Comparison of ENCODE assay signal across 26 cellular contexts in the genomic region with DNA sequence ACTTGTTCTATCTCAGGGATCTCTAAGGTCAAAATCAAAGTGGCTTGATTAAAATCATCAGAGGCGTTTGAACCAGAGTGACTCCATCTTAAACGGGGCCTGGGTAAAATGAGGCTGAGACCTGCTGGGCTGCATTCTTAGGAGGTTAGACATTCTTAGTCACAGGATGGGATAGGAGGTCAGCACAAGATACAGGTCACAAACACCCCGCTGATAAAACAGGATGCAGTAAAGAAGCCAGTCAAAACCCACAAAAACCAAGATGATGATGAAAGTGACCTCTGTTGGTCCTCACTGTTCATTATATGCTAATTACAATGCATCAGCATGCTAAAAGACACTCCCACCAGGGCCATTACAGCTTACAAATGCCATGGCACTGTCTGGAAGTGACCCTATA.
DNase-seq lines count a peak whose midpoint lies in the region; ATAC-seq and TF ChIP-seq lines count a peak whose summit lies in the region.
"Had no signal": no experiment of that assay in that cellular context is flagged by ENCODE, and none has a peak within 500 bp of the region (broad histone marks: within the 10 kb centered on the region; RNA-seq: fewer than 3 reads in every experiment).

No MANE protein-coding gene starts in this region.

- H3K9me3 Mint-ChIP-seq in natural killer cell treated with Interleukin-12 subunit alpha and Interleukin-12 subunit beta and Interleukin-15 and Interleukin-18, amount 100 ng/mL, for 72 hours, result no peaks in the 10 kb centered on the region
- H3K9me3 Mint-ChIP-seq in naive thymus-derived CD4-positive, alpha-beta T cell, result no peaks in the 10 kb centered on the region
- H3K9me3 Mint-ChIP-seq: activated CD4-positive, alpha-beta T cell treated with anti-CD3 and anti-CD28 coated beads, Interleukin-2, amount 10 ng/mL, durations not matched to agents 7 days and 5 days; mesothelial cell of epicardium; naive thymus-derived CD8-positive, alpha-beta T cell had no signal

- peak overlapping the region in 1 of 2 donors; percentile 1 for H3K27ac Mint-ChIP-seq in natural killer cell treated with Interleukin-12 subunit alpha and Interleukin-12 subunit beta and Interleukin-15 and Interleukin-18, amount 100 ng/mL, for 72 hours
- H3K27ac Mint-ChIP-seq in naive thymus-derived CD4-positive, alpha-beta T cell, result no peak overlapping the region
- H3K27ac Mint-ChIP-seq: activated CD4-positive, alpha-beta T cell treated with anti-CD3 and anti-CD28 coated beads, Interleukin-2, amount 10 ng/mL, durations not matched to agents 7 days and 5 days; activated naive CD8-positive, alpha-beta T cell; CD4-positive, CD25-positive, alpha-beta regulatory T cell; IgD-negative memory B cell; mesothelial cell of epicardium; naive thymus-derived CD8-positive, alpha-beta T cell had no signal

- no peaks in the 10 kb centered on the region for H3K9me3 ChIP-seq in PC-3 (ENCODE audit: low read length)
- no peaks in the 10 kb centered on the region for H3K9me3 ChIP-seq in naive thymus-derived CD4-positive, alpha-beta T cell (ENCODE audit: control insufficient read depth in 2 of 3, low read length in 3 of 3)
- H3K9me3 ChIP-seq: left lung, SJSA1, thoracic aorta had no signal

- no peaks in the 10 kb centered on the region for H3K79me2 ChIP-seq in PC-3 (ENCODE audit: low read length)

- ATAC-seq in PC-3, result no peak
- peak; percentile 59 to 64 for ATAC-seq in natural killer cell treated with Interleukin-12 subunit alpha and Interleukin-12 subunit beta and Interleukin-15 and Interleukin-18, amount 100 ng/mL, for 72 hours
- ATAC-seq in naive thymus-derived CD4-positive, alpha-beta T cell, result no peak
- ATAC-seq in HG03175 (IDR thresholded peaks at IDR 0.05; ENCODE audit: unreplicated experiment), result no peak
- ATAC-seq: left lung; naive thymus-derived CD8-positive, alpha-beta T cell; Panc1 had no signal

- CTCF ChIA-PET in PC-3 (lab: Charles Lee), result no interaction called here
- CTCF ChIA-PET in naive thymus-derived CD4-positive, alpha-beta T cell (lab: Charles Lee), result no interaction called here

- H2AFZ ChIP-seq in PC-3 (ENCODE audit: low read length), result no peak overlapping the region

- H3F3A ChIP-seq in PC-3 (ENCODE audit: low read length, unreplicated experiment), result no peaks in the 10 kb centered on the region

- no peak overlapping the region for H3K9ac ChIP-seq in PC-3 (ENCODE audit: low read length)

- intact Hi-C loops in PC-3 (cut with micrococcal nuclease), result no loop called here
- intact Hi-C loops in naive thymus-derived CD4-positive, alpha-beta T cell (cut with micrococcal nuclease), result no loop called here

- H3K27ac ChIP-seq in PC-3 (ENCODE audit: low read length), result no peak overlapping the region
- no peak overlapping the region for H3K27ac ChIP-seq in naive thymus-derived CD4-positive, alpha-beta T cell (ENCODE audit: low read depth, low read length)
- H3K27ac ChIP-seq: dorsolateral prefrontal cortex, left lung, SJSA1, thoracic aorta had no signal

- no peak for TF ChIP-seq CTCF in PC-3 (conservative IDR thresholded peaks at IDR 0.05; ENCODE audit: low read depth, low read length)
- TF ChIP-seq CTCF in astrocyte of the spinal cord (IDR thresholded peaks at IDR 0.05; ENCODE audit: low read depth, low read length), result no peak
- no peak for TF ChIP-seq CTCF in foreskin fibroblast (IDR thresholded peaks at IDR 0.05; ENCODE audit: low read depth, low read length)

- no peaks in the 10 kb centered on the region for H3K36me3 Mint-ChIP-seq in natural killer cell treated with Interleukin-12 subunit alpha and Interleukin-12 subunit beta and Interleukin-15 and Interleukin-18, amount 100 ng/mL, for 72 hours
- no peaks in the 10 kb centered on the region for H3K36me3 Mint-ChIP-seq in naive thymus-derived CD4-positive, alpha-beta T cell
- H3K36me3 Mint-ChIP-seq: activated naive CD8-positive, alpha-beta T cell; CD4-positive, CD25-positive, alpha-beta regulatory T cell; IgD-negative memory B cell; mesothelial cell of epicardium; naive thymus-derived CD8-positive, alpha-beta T cell had no signal

- POLR2A ChIA-PET in PC-3 (lab: Charles Lee; ENCODE audit: unreplicated experiment), result no interaction called here
- POLR2A ChIA-PET in naive thymus-derived CD4-positive, alpha-beta T cell (lab: Charles Lee), result no interaction called here

- in situ Hi-C loops in astrocyte of the spinal cord (cut with HindIII; ENCODE audit: low sequenced_read_pairs), result no loop called here

- peaks cover 19 to 31% of the 10 kb centered on the region in 2 donors for H3K27me3 Mint-ChIP-seq in natural killer cell treated with Interleukin-12 subunit alpha and Interleukin-12 subunit beta and Interleukin-15 and Interleukin-18, amount 100 ng/mL, for 72 hours
- peaks cover 2 to 47% (median 11%) of the 10 kb centered on the region in 5 donors for H3K27me3 Mint-ChIP-seq in naive thymus-derived CD4-positive, alpha-beta T cell
- H3K27me3 Mint-ChIP-seq: CD4-positive, CD25-positive, alpha-beta regulatory T cell had no signal

- no peaks in the 10 kb centered on the region for H3K9me2 ChIP-seq in PC-3 (replicated peaks; ENCODE audit: low read length)

- peaks cover 34% of the 10 kb centered on the region for H3K27me3 ChIP-seq in PC-3 (ENCODE audit: low read length)
- no peaks in the 10 kb centered on the region for H3K27me3 ChIP-seq in naive thymus-derived CD4-positive, alpha-beta T cell (ENCODE audit: control insufficient read depth in 2 of 2, insufficient read depth in 2 of 2, low read length in 2 of 2)
- H3K27me3 ChIP-seq: left lung, SJSA1 had no signal

- no peaks in the 10 kb centered on the region for H4K20me1 ChIP-seq in PC-3 (ENCODE audit: low read length)

- DNase-seq in HS-5 (ENCODE audit: low read depth) (peak; percentile 23), PC-3 (peak; percentile 39), astrocyte of the spinal cord (ENCODE audit: low read depth, low spot score) (peak; percentile 45), foreskin fibroblast (no peak)
- no peak for DNase-seq in natural killer cell treated with Interleukin-12 subunit alpha and Interleukin-12 subunit beta and Interleukin-15 and Interleukin-18, amount 100 ng/mL, for 72 hours (ENCODE audit: low spot score)
- DNase-seq in naive thymus-derived CD4-positive, alpha-beta T cell, result no peak
- DNase-seq: activated CD4-positive, alpha-beta T cell treated with anti-CD3 and anti-CD28 coated beads, Interleukin-2, amount 10 ng/mL, durations not matched to agents 7 days and 5 days; aorta; cerebellar nuclear complex; dorsolateral prefrontal cortex; head of caudate nucleus; left lung; naive thymus-derived CD8-positive, alpha-beta T cell; NCI-H1436; NCI-H2107; retina; stimulated activated CD4-positive, alpha-beta T cell treated with anti-CD3 and anti-CD28 coated beads, Interleukin-2, amount 100 ng/mL, for 24 hours had no signal

- H3K4me2 ChIP-seq in PC-3 (ENCODE audit: low read length), result no peak overlapping the region
- H3K4me2 ChIP-seq: smooth muscle cell had no signal

- H3K4me3 Mint-ChIP-seq in natural killer cell treated with Interleukin-12 subunit alpha and Interleukin-12 subunit beta and Interleukin-15 and Interleukin-18, amount 100 ng/mL, for 72 hours, result no peak overlapping the region
- no peak overlapping the region for H3K4me3 Mint-ChIP-seq in naive thymus-derived CD4-positive, alpha-beta T cell
- H3K4me3 Mint-ChIP-seq: activated CD4-positive, alpha-beta T cell treated with anti-CD3 and anti-CD28 coated beads, Interleukin-2, amount 10 ng/mL, durations not matched to agents 7 days and 5 days; activated naive CD8-positive, alpha-beta T cell; CD4-positive, CD25-positive, alpha-beta regulatory T cell; IgD-negative memory B cell; mesothelial cell of epicardium; naive thymus-derived CD8-positive, alpha-beta T cell had no signal

- peaks cover 7% of the 10 kb centered on the region; the same call in 1 of the 2 replicates for H3K4me1 ChIP-seq in PC-3 (ENCODE audit: insufficient read depth, low read length)
- H3K4me1 ChIP-seq in naive thymus-derived CD4-positive, alpha-beta T cell (ENCODE audit: control insufficient read depth in 2 of 2, insufficient read depth in 2 of 2, low read length in 2 of 2), result peaks cover 10 to 13% of the 10 kb centered on the region in 2 donors
- H3K4me1 ChIP-seq: SJSA1 had no signal

- H3K4me3 ChIP-seq in PC-3 (ENCODE audit: low read length) (no peak overlapping the region), astrocyte of the spinal cord (ENCODE audit: low read depth, low read length) (no peak overlapping the region), foreskin fibroblast (ENCODE audit: low read depth in 1 of 2, low read length in 2 of 2) (no peak overlapping the region)
- H3K4me3 ChIP-seq in naive thymus-derived CD4-positive, alpha-beta T cell (ENCODE audit: low read length), result no peak overlapping the region
- H3K4me3 ChIP-seq: dorsolateral prefrontal cortex, left lung, SJSA1, smooth muscle cell, thoracic aorta had no signal

- H3K4me1 Mint-ChIP-seq in natural killer cell treated with Interleukin-12 subunit alpha and Interleukin-12 subunit beta and Interleukin-15 and Interleukin-18, amount 100 ng/mL, for 72 hours (ENCODE audit: low read depth in 2 of 2), result peaks cover 29 to 32% of the 10 kb centered on the region in 2 donors
- H3K4me1 Mint-ChIP-seq in naive thymus-derived CD4-positive, alpha-beta T cell, result peaks cover 11 to 24% (median 19%) of the 10 kb centered on the region in 7 donors
- H3K4me1 Mint-ChIP-seq: mesothelial cell of epicardium had no signal

- BruUV-seq in PC-3 (replicated peaks; lab: Mats Ljungman, UMichigan), result no TSS peak

- no peaks in the 10 kb centered on the region for H3K36me3 ChIP-seq in PC-3 (ENCODE audit: low read depth, low read length)
- no peaks in the 10 kb centered on the region for H3K36me3 ChIP-seq in naive thymus-derived CD4-positive, alpha-beta T cell (ENCODE audit: control insufficient read depth in 2 of 3, insufficient read depth in 3 of 3, low read length in 3 of 3)
- H3K36me3 ChIP-seq: left lung, SJSA1, thoracic aorta had no signal

Comparison
In these comparisons a context has a peak if more than half of its experiments do, and no peak if none do; other contexts are left out.
1. DNase-seq: peak in HS-5 (single experiment), PC-3 (single experiment) and astrocyte of the spinal cord (single experiment); none in natural killer cell treated with Interleukin-12 subunit alpha and Interleukin-12 subunit beta and Interleukin-15 and Interleukin-18, amount 100 ng/mL, for 72 hours (single experiment), naive thymus-derived CD4-positive, alpha-beta T cell (0 of 9) and foreskin fibroblast (0 of 2).
2. ATAC-seq: peak in natural killer cell treated with Interleukin-12 subunit alpha and Interleukin-12 subunit beta and Interleukin-15 and Interleukin-18, amount 100 ng/mL, for 72 hours (2 of 2); none in PC-3 (single experiment), naive thymus-derived CD4-positive, alpha-beta T cell (single experiment) and HG03175 (single experiment).